ENCODE assay signal across 1 cellular context in the genomic region with DNA sequence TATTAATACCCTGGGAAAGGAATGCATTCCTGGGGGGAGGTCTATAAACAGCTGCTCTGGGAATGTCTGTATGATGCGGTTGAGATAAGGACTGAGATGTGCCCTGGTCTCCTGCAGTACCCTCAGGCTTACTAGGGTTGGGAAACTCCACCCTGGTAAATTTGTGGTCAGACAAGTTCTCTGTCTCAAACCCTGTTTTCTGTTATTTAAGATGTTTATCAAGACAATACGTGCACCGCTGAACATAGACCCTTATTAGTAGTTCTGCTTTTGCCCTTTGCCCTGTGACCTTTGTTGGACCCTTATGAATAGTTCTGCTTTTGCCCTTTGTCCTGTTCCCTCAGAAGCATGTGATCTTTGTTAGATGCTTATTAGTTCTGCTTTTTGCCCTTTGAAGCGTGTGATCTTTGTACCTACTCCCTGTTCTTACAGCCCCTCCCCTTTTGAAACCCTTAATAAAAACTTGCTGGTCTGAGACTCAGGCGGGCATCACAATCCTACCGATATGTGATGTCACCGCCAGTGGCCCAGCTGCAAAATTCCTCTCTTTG.
A peak's percentile ranks its signal among the peaks of the same experiment; 100 is the strongest.
TF ChIP-seq lines count a peak whose summit lies in the region.
"Not testable (repeated sequence)": the region's sequence is repeated elsewhere in the genome, so short reads cannot be mapped to it uniquely, and the experiment has no call there.

No MANE protein-coding gene starts in this region.

TF ChIP-seq in HepG2, 621 proteins besides CTCF, POLR2A, EP300 and RAD21 (continued from another document):
- TF ChIP-seq RARA (CRISPR knock-in tag; IDR thresholded peaks at IDR 0.05) (peak; percentile 46; the same call in 1 of the 2 replicates), NR2F6 (IDR thresholded peaks at IDR 0.05) (peak; percentile 34; the same call in 1 of the 2 replicates)
- TF ChIP-seq NR2F6 (CRISPR knock-in tag; IDR thresholded peaks at IDR 0.05), result not testable (repeated sequence)
